25 cellular contexts compared by ENCODE assay signal in genomic region chr22:31127181-31127772, GRCh38. TPM values are rescaled to one million over a fixed set of nuclear protein-coding genes. Genes with fewer than 3 reads are reported as not detected.
DNase-seq lines count a peak whose midpoint lies in the region; ATAC-seq, FAIRE-seq and TF ChIP-seq lines count a peak whose summit lies in the region.
"Had no signal": no experiment of that assay in that cellular context is flagged by ENCODE, and none has a peak within 500 bp of the region (broad histone marks: within the 10 kb centered on the region; RNA-seq: fewer than 3 reads in every experiment).

No MANE protein-coding gene starts in this region.

- H3K36me3 Mint-ChIP-seq in activated T-cell treated with anti-CD3 and anti-CD28 coated beads, Interleukin-2, amount 50 U/mL, for 4 hours (ENCODE audit: insufficient read depth) = no peaks in the 10 kb centered on the region
- H3K36me3 Mint-ChIP-seq: activated CD8-positive, alpha-beta memory T cell treated with anti-CD3 and anti-CD28 coated beads, Interleukin-2, amount 10 ng/mL, durations not matched to agents 7 days and 5 days; T-cell had no signal

- peak; percentile 53 for ATAC-seq in GM12878
- ATAC-seq in HG02840 (IDR thresholded peaks at IDR 0.05; ENCODE audit: low FRiP score, unreplicated experiment) = no peak
- ATAC-seq in activated T-cell treated with anti-CD3 and anti-CD28 coated beads, Interleukin-2, amount 50 U/mL, for 4 hours = no peak
- ATAC-seq in GM18909 (IDR thresholded peaks at IDR 0.05; ENCODE audit: poor library complexity, unreplicated experiment) = no peak
- ATAC-seq: activated CD8-positive, alpha-beta memory T cell treated with anti-CD3 and anti-CD28 coated beads, Interleukin-2, amount 10 ng/mL, durations not matched to agents 7 days and 5 days; effector memory CD8-positive, alpha-beta T cell; T-cell had no signal

- H3K27me3 ChIP-seq in HUES6 (ENCODE audit: control insufficient read depth, insufficient read depth, low read length) (no peaks in the 10 kb centered on the region), GM12878 (replicated peaks in 1 of 2; ENCODE audit: control insufficient read depth in 2 of 2, insufficient read depth in 2 of 2, low read length in 1 of 2) (no peaks in the 10 kb centered on the region)
- H3K27me3 ChIP-seq: tibial nerve had no signal

- in situ Hi-C loops in GM12878 (cut with MboI) = no loop called here

- peak overlapping the region; percentile 23; the same call in 1 of the 2 replicates for H2AFZ ChIP-seq in GM12878 (ENCODE audit: control insufficient read depth, low read depth, low read length)

- intact Hi-C loops in GM12878 (cut with micrococcal nuclease; ENCODE audit: unreplicated experiment) = no loop called here

- H3K4me2 ChIP-seq in GM12878 (ENCODE audit: control insufficient read depth, insufficient read depth) = peak overlapping the region; percentile 48; the same call in 1 of the 2 replicates

- DNase-seq in 8988T (peak; percentile 4), GM12878 (ENCODE audit: low read depth, low spot score) (no peak), left kidney (ENCODE audit: low read depth, low spot score) (peak; percentile 31)
- DNase-seq in activated CD4-positive, alpha-beta T cell treated with anti-CD3 and anti-CD28 coated beads for 48 hours = no peak
- DNase-seq in activated T-cell treated with anti-CD3 and anti-CD28 coated beads, Interleukin-2, amount 50 U/mL, for 4 hours = no peak
- DNase-seq: ACHN; activated CD4-positive, CD25-positive, alpha-beta regulatory T cell; activated CD8-positive, alpha-beta memory T cell treated with anti-CD3 and anti-CD28 coated beads, Interleukin-2, amount 10 ng/mL, durations not matched to agents 7 days and 5 days; activated effector memory CD4-positive, alpha-beta T cell treated with anti-CD3 and anti-CD28 coated beads, Interleukin-2, amount 50 U/mL, for 16 hours; amniotic stem cell; effector memory CD8-positive, alpha-beta T cell; EL; HFFc6; hippocampal formation; left ventricle myocardium inferior; NCI-H1105 treated with DMSO at 0.1 percent for 48 hours; T-cell had no signal

- RAD21 ChIA-PET in GM12878 (lab: Charles Lee; ENCODE audit: unreplicated experiment) = interaction anchor here (0.5 kb wide), 1 partner anchor 26 kb away, joined by 3 read pairs; no protein-coding TSS in a partner anchor

- H3K4me3 ChIP-seq in HUES6 (ENCODE audit: low read depth, low read length) (peak overlapping the region; percentile 44; the same call in 1 of the 2 replicates), GM12878 (no peak overlapping the region)
- H3K4me3 ChIP-seq: left ventricle myocardium inferior, skin epidermis, tibial nerve had no signal

- H3K4me1 Mint-ChIP-seq in activated T-cell treated with anti-CD3 and anti-CD28 coated beads, Interleukin-2, amount 50 U/mL, for 4 hours (ENCODE audit: low read depth) = no peaks in the 10 kb centered on the region
- H3K4me1 Mint-ChIP-seq: activated CD8-positive, alpha-beta memory T cell treated with anti-CD3 and anti-CD28 coated beads, Interleukin-2, amount 10 ng/mL, durations not matched to agents 7 days and 5 days; T-cell had no signal

- H3K9me3 ChIP-seq in HUES6 (ENCODE audit: control insufficient read depth, insufficient read depth, low read depth, low read length) (no peaks in the 10 kb centered on the region), GM12878 (replicated peaks; ENCODE audit: control insufficient read depth, insufficient read depth, low read length) (no peaks in the 10 kb centered on the region)
- H3K9me3 ChIP-seq: left ventricle myocardium inferior, tibial nerve had no signal

- FAIRE-seq in GM12878 (lab: Jason Lieb, UNC) = no peak

- H3K36me3 ChIP-seq in HUES6 (ENCODE audit: control insufficient read depth, insufficient read depth, low read length) = no peaks in the 10 kb centered on the region; the same call in 1 of the 2 replicates
- H3K36me3 ChIP-seq in GM12878 (ENCODE audit: control insufficient read depth in 2 of 2, insufficient read depth in 2 of 2, low read length in 1 of 2) = no peaks in the 10 kb centered on the region

- no peak for TF ChIP-seq CTCF in GM12878 (IDR thresholded peaks at IDR 0.05 in 2 of 3, conservative IDR thresholded peaks at IDR 0.05 in 1 of 3; ENCODE audit: control insufficient read depth in 2 of 3, extremely low read depth in 1 of 3, insufficient read depth in 1 of 3, low read depth in 3 of 3, low read length in 3 of 3)

- H3K4me1 ChIP-seq in HUES6 (ENCODE audit: control insufficient read depth, insufficient read depth, low read length) (peaks cover 19% of the 10 kb centered on the region), GM12878 (ENCODE audit: control insufficient read depth, insufficient read depth, low read length) (no peaks in the 10 kb centered on the region)

- H4K20me1 ChIP-seq in GM12878 (ENCODE audit: control insufficient read depth, insufficient read depth) = no peaks in the 10 kb centered on the region

- SMC1A ChIA-PET in GM12878 (lab: Charles Lee; ENCODE audit: uncharacterized antibody, unreplicated experiment) = no interaction called here

- no peaks in the 10 kb centered on the region for H3K79me2 ChIP-seq in GM12878 (ENCODE audit: control insufficient read depth, insufficient read depth, low read length)

- no TSS peak for BruUV-seq in GM12878 (replicated peaks; lab: Mats Ljungman, UMichigan)

- TF ChIP-seq POLR2A in GM12878 (IDR thresholded peaks at IDR 0.05; ENCODE audit: low read depth, low read length) = no peak

- H3K4me3 Mint-ChIP-seq in activated T-cell treated with anti-CD3 and anti-CD28 coated beads, Interleukin-2, amount 50 U/mL, for 4 hours = no peak overlapping the region
- H3K4me3 Mint-ChIP-seq: activated CD8-positive, alpha-beta memory T cell treated with anti-CD3 and anti-CD28 coated beads, Interleukin-2, amount 10 ng/mL, durations not matched to agents 7 days and 5 days; central memory CD8-positive, alpha-beta T cell; effector memory CD8-positive, alpha-beta T cell; HFFc6; T-cell had no signal

- TF ChIP-seq EP300 in GM12878 (IDR thresholded peaks at IDR 0.05; ENCODE audit: borderline replicate concordance in 1 of 2, control insufficient read depth in 1 of 2, low read depth in 2 of 2, low read length in 2 of 2) = no peak

- POLR2A ChIA-PET in GM12878 (lab: Charles Lee) = no interaction called here

- peaks cover 6% of the 10 kb centered on the region for H3K27me3 Mint-ChIP-seq in activated T-cell treated with anti-CD3 and anti-CD28 coated beads, Interleukin-2, amount 50 U/mL, for 4 hours (ENCODE audit: low read depth)
- H3K27me3 Mint-ChIP-seq: activated CD8-positive, alpha-beta memory T cell treated with anti-CD3 and anti-CD28 coated beads, Interleukin-2, amount 10 ng/mL, durations not matched to agents 7 days and 5 days; T-cell had no signal

- no peak overlapping the region for H3K9ac ChIP-seq in HUES6 (ENCODE audit: low read length)
- no peak overlapping the region for H3K9ac ChIP-seq in GM12878 (ENCODE audit: control insufficient read depth, insufficient read depth, low read length)

- CTCF ChIA-PET in GM12878 (lab: Yijun Ruan, JAX) = interaction anchor here (0.6 to 0.7 kb wide), 2 partner anchors 14 to 494 kb away, joined by 3 read pairs; no protein-coding TSS in a partner anchor

- H3K27ac ChIP-seq in HUES6 (ENCODE audit: low read depth, low read length) = no peak overlapping the region
- no peak overlapping the region for H3K27ac ChIP-seq in GM12878 (ENCODE audit: control insufficient read depth, insufficient read depth)
- H3K27ac ChIP-seq: left ventricle myocardium inferior, RWPE1, skin epidermis, tibial nerve had no signal

- no peak for TF ChIP-seq RAD21 in GM12878 (IDR thresholded peaks at IDR 0.05; ENCODE audit: insufficient read depth, low read depth, low read length)

- WGBS in GM12878 (ENCODE audit: insufficient coverage, insufficient replicate concordance, low lambda C conversion rate, missing lambda C conversion rate) = 42% methylated on average over 15 of the region's 19 CpGs

- H3K9me3 Mint-ChIP-seq in activated T-cell treated with anti-CD3 and anti-CD28 coated beads, Interleukin-2, amount 50 U/mL, for 4 hours = no peaks in the 10 kb centered on the region
- H3K9me3 Mint-ChIP-seq: central memory CD8-positive, alpha-beta T cell; effector memory CD8-positive, alpha-beta T cell; HFFc6; T-cell had no signal

RNA-seq across cellular contexts. Expression of gene INPP5J, which starts 4.5 kb away (rescaled TPM):
- not detected in 2 replicates for total RNA-seq in GM12878 (2013; cell fraction: nucleolus; rRNA removed)
- 1.7 TPM in 2 replicates for total RNA-seq in GM12878 (2014; rRNA removed)
- total RNA-seq in GM12878 (2014; rRNA removed; fragmentation: Illumina TruSeq; extraction: Trizol) = 1.2 and 1.3 TPM in 2 replicates
- total RNA-seq in GM12878 (2021) = 1.9 and 2.6 TPM in 2 replicates
- not detected for polyA plus RNA-seq in GM12878 (2011; ENCODE audit: low read depth)
- 0.07 and 0.26 TPM in 2 replicates for polyA plus RNA-seq in GM12878 (2011; rRNA removed)
- polyA plus RNA-seq in GM12878 (2011; cell fraction: cytosol; rRNA removed) = 0.28 and 0.43 TPM in 2 replicates
- 0.23 and 0.42 TPM in 2 replicates for polyA plus RNA-seq in GM12878 (2011; cell fraction: nucleus; rRNA removed)
- 0.30 and 0.55 TPM in 2 replicates for polyA plus RNA-seq in GM12878 (2012)
- polyA plus RNA-seq in GM12878 (2014; fragmentation: Illumina TruSeq; extraction: Trizol) = 0.44 and 1.7 TPM in 2 replicates
- polyA plus RNA-seq in GM12878 (2014; fragmentation: Nextera tagmentation; extraction: Ambion mirVana) = under 1 TPM in 1 of 2 experiments, not detected in 1; 0.18 TPM
- polyA plus RNA-seq in GM12878 (2014; rRNA removed) = 2.2 and 2.8 TPM in 2 replicates
- polyA plus RNA-seq in GM12878 (2016; fragmentation: Nextera tagmentation; extraction: Ambion mirVana) = 1 to 10 TPM; 1.1 to 1.5 TPM
- 0.15 and 0.26 TPM in 2 replicates for polyA minus RNA-seq in GM12878 (2011; rRNA and poly(A)+ RNA removed)
- polyA minus RNA-seq in GM12878 (2011; cell fraction: cytosol; rRNA and poly(A)+ RNA removed) = not detected in 2 replicates
- not detected in 2 replicates for polyA minus RNA-seq in GM12878 (2011; cell fraction: nucleus; rRNA and poly(A)+ RNA removed)
- under 1 TPM in 2 of 3 donors, not detected in 1; 0.16 to 0.21 TPM for total RNA-seq in activated T-cell treated with anti-CD3 and anti-CD28 coated beads, Interleukin-2, amount 50 U/mL, for 4 hours

RNA-seq across cellular contexts. Expression of gene PLA2G3, which starts 13.0 kb away (rescaled TPM):
- not detected in 2 replicates for total RNA-seq in GM12878 (2013; cell fraction: nucleolus; rRNA removed)
- total RNA-seq in GM12878 (2014; rRNA removed) (not detected in 2 replicates), GM12878 (2014; rRNA removed; fragmentation: Illumina TruSeq; extraction: Trizol) (not detected in 2 replicates), GM12878 (2021) (not detected in 2 replicates)
- not detected for polyA plus RNA-seq in GM12878 (2011; ENCODE audit: low read depth)
- polyA plus RNA-seq in GM12878 (2011; rRNA removed) (0.04 TPM in 1 of 2 replicates, not detected in the other), GM12878 (2014; fragmentation: Illumina TruSeq; extraction: Trizol) (not detected in 2 replicates), GM12878 (2014; fragmentation: Nextera tagmentation; extraction: Ambion mirVana) (not detected), GM12878 (2014; rRNA removed) (not detected in 2 replicates), GM12878 (2016; fragmentation: Nextera tagmentation; extraction: Ambion mirVana) (not detected)
- polyA plus RNA-seq in GM12878 (2011; cell fraction: cytosol; rRNA removed) = 0.01 and 0.05 TPM in 2 replicates
- 0.09 TPM in 1 of 2 replicates, not detected in the other for polyA plus RNA-seq in GM12878 (2011; cell fraction: nucleus; rRNA removed)
- not detected in 2 replicates for polyA plus RNA-seq in GM12878 (2012)
- polyA minus RNA-seq in GM12878 (2011; rRNA and poly(A)+ RNA removed) = not detected in 2 replicates
- not detected in 2 replicates for polyA minus RNA-seq in GM12878 (2011; cell fraction: cytosol; rRNA and poly(A)+ RNA removed)
- not detected in 2 replicates for polyA minus RNA-seq in GM12878 (2011; cell fraction: nucleus; rRNA and poly(A)+ RNA removed)
- total RNA-seq in activated T-cell treated with anti-CD3 and anti-CD28 coated beads, Interleukin-2, amount 50 U/mL, for 4 hours = not detected
- total RNA-seq: activated CD8-positive, alpha-beta memory T cell treated with anti-CD3 and anti-CD28 coated beads, Interleukin-2, amount 10 ng/mL, durations not matched to agents 7 days and 5 days; left ventricle myocardium inferior; posterior vena cava; T-cell; tibial nerve had no signal

RNA-seq across cellular contexts. Expression of gene SELENOM, which starts 19.9 kb away (rescaled TPM):
- 1.2 TPM in 2 replicates for total RNA-seq in GM12878 (2013; cell fraction: nucleolus; rRNA removed)
- 2.3 and 3.3 TPM in 2 replicates for total RNA-seq in GM12878 (2014; rRNA removed)
- 1.3 and 1.7 TPM in 2 replicates for total RNA-seq in GM12878 (2014; rRNA removed; fragmentation: Illumina TruSeq; extraction: Trizol)
- 2.2 and 2.8 TPM in 2 replicates for total RNA-seq in GM12878 (2021)
- 3.1 TPM for polyA plus RNA-seq in GM12878 (2011; ENCODE audit: low read depth)
- polyA plus RNA-seq in GM12878 (2011; rRNA removed) = 0.78 and 1.2 TPM in 2 replicates
- 4.0 and 4.2 TPM in 2 replicates for polyA plus RNA-seq in GM12878 (2011; cell fraction: cytosol; rRNA removed)
- polyA plus RNA-seq in GM12878 (2011; cell fraction: nucleus; rRNA removed) = 2.2 and 3.1 TPM in 2 replicates
- polyA plus RNA-seq in GM12878 (2012) = 7.1 and 7.2 TPM in 2 replicates
- polyA plus RNA-seq in GM12878 (2014; fragmentation: Illumina TruSeq; extraction: Trizol) = 0.24 and 0.93 TPM in 2 replicates
- polyA plus RNA-seq in GM12878 (2014; fragmentation: Nextera tagmentation; extraction: Ambion mirVana) = 1 to 10 TPM in 1 of 2 experiments, under 1 TPM in 1; 0.80 to 1.3 TPM
- polyA plus RNA-seq in GM12878 (2014; rRNA removed) = 5.6 and 8.3 TPM in 2 replicates
- polyA plus RNA-seq in GM12878 (2016; fragmentation: Nextera tagmentation; extraction: Ambion mirVana) = 1 to 10 TPM; 3.8 to 5.2 TPM
- 0.88 TPM in 1 of 2 replicates, not detected in the other for polyA minus RNA-seq in GM12878 (2011; rRNA and poly(A)+ RNA removed)
- polyA minus RNA-seq in GM12878 (2011; cell fraction: cytosol; rRNA and poly(A)+ RNA removed) = 1.3 TPM in 1 of 2 replicates, not detected in the other
- polyA minus RNA-seq in GM12878 (2011; cell fraction: nucleus; rRNA and poly(A)+ RNA removed) = 1.3 and 2.3 TPM in 2 replicates
- total RNA-seq in activated T-cell treated with anti-CD3 and anti-CD28 coated beads, Interleukin-2, amount 50 U/mL, for 4 hours = 10 to 100 TPM in 2 of 3 donors, 1 to 10 TPM in 1; 8.1 to 19.2 (median 12.1) TPM

RNA-seq across cellular contexts. Expression of gene RNF185, which starts 32.7 kb away (rescaled TPM):
- total RNA-seq in GM12878 (2013; cell fraction: nucleolus; rRNA removed) = 12.8 and 13.4 TPM in 2 replicates
- total RNA-seq in GM12878 (2014; rRNA removed) (15.6 and 18.7 TPM in 2 replicates), GM12878 (2014; rRNA removed; fragmentation: Illumina TruSeq; extraction: Trizol) (18.6 and 19.1 TPM in 2 replicates), GM12878 (2021) (22.1 and 22.9 TPM in 2 replicates)
- 14.5 TPM for polyA plus RNA-seq in GM12878 (2011; ENCODE audit: low read depth)
- polyA plus RNA-seq in GM12878 (2011; rRNA removed) (32.6 and 34.7 TPM in 2 replicates), GM12878 (2014; fragmentation: Illumina TruSeq; extraction: Trizol) (29.0 and 31.2 TPM in 2 replicates), GM12878 (2014; fragmentation: Nextera tagmentation; extraction: Ambion mirVana) (10 to 100 TPM in 1 of 2 experiments, 1 to 10 TPM in 1; 7.7 to 10.8 TPM), GM12878 (2014; rRNA removed) (20.2 and 23.1 TPM in 2 replicates), GM12878 (2016; fragmentation: Nextera tagmentation; extraction: Ambion mirVana) (10 to 100 TPM; 26.8 to 28.9 TPM)
- 30.9 and 31.9 TPM in 2 replicates for polyA plus RNA-seq in GM12878 (2011; cell fraction: cytosol; rRNA removed)
- polyA plus RNA-seq in GM12878 (2011; cell fraction: nucleus; rRNA removed) = 17.2 and 19.3 TPM in 2 replicates
- 16.8 and 17.2 TPM in 2 replicates for polyA plus RNA-seq in GM12878 (2012)
- polyA minus RNA-seq in GM12878 (2011; rRNA and poly(A)+ RNA removed) = 17.8 and 22.2 TPM in 2 replicates
- polyA minus RNA-seq in GM12878 (2011; cell fraction: cytosol; rRNA and poly(A)+ RNA removed) = 7.8 and 8.5 TPM in 2 replicates
- polyA minus RNA-seq in GM12878 (2011; cell fraction: nucleus; rRNA and poly(A)+ RNA removed) = 3.4 and 4.6 TPM in 2 replicates
- 10 to 100 TPM; 25.3 to 34.1 (median 29.9) TPM for total RNA-seq in activated T-cell treated with anti-CD3 and anti-CD28 coated beads, Interleukin-2, amount 50 U/mL, for 4 hours

RNA-seq across cellular contexts. Expression of gene SMTN, which starts 46.2 kb away (rescaled TPM):
- 15.6 and 17.7 TPM in 2 replicates for total RNA-seq in GM12878 (2013; cell fraction: nucleolus; rRNA removed)
- total RNA-seq in GM12878 (2014; rRNA removed) = 7.7 and 10.2 TPM in 2 replicates
- 2.1 and 3.7 TPM in 2 replicates for total RNA-seq in GM12878 (2014; rRNA removed; fragmentation: Illumina TruSeq; extraction: Trizol)
- total RNA-seq in GM12878 (2021) = 19.8 and 21.9 TPM in 2 replicates
- 4.3 TPM for polyA plus RNA-seq in GM12878 (2011; ENCODE audit: low read depth)
- 3.2 and 4.7 TPM in 2 replicates for polyA plus RNA-seq in GM12878 (2011; rRNA removed)
- 7.2 TPM in 2 replicates for polyA plus RNA-seq in GM12878 (2011; cell fraction: cytosol; rRNA removed)
- 35.7 and 50.1 TPM in 2 replicates for polyA plus RNA-seq in GM12878 (2011; cell fraction: nucleus; rRNA removed)
- 8.1 and 9.6 TPM in 2 replicates for polyA plus RNA-seq in GM12878 (2012)
- 1.7 and 3.0 TPM in 2 replicates for polyA plus RNA-seq in GM12878 (2014; fragmentation: Illumina TruSeq; extraction: Trizol)
- 1 to 10 TPM in 1 of 2 experiments, under 1 TPM in 1; 0.92 to 2.6 TPM for polyA plus RNA-seq in GM12878 (2014; fragmentation: Nextera tagmentation; extraction: Ambion mirVana)
- 4.9 and 8.2 TPM in 2 replicates for polyA plus RNA-seq in GM12878 (2014; rRNA removed)
- polyA plus RNA-seq in GM12878 (2016; fragmentation: Nextera tagmentation; extraction: Ambion mirVana) = 10 to 100 TPM; 16.4 to 20.9 TPM
- polyA minus RNA-seq in GM12878 (2011; rRNA and poly(A)+ RNA removed) = 4.6 and 7.0 TPM in 2 replicates
- 3.4 and 6.3 TPM in 2 replicates for polyA minus RNA-seq in GM12878 (2011; cell fraction: cytosol; rRNA and poly(A)+ RNA removed)
- 20.2 and 25.1 TPM in 2 replicates for polyA minus RNA-seq in GM12878 (2011; cell fraction: nucleus; rRNA and poly(A)+ RNA removed)
- total RNA-seq in activated T-cell treated with anti-CD3 and anti-CD28 coated beads, Interleukin-2, amount 50 U/mL, for 4 hours = 10 to 100 TPM in 1 of 3 donors, 1 to 10 TPM in 2; 8.9 to 10.4 (median 9.4) TPM

Comparison
In these comparisons a context has a peak if more than half of its experiments do, and no peak if none do; other contexts are left out.
1. DNase-seq: peak in 8988T (single experiment) and left kidney (single experiment); none in GM12878 (single experiment), activated CD4-positive, alpha-beta T cell treated with anti-CD3 and anti-CD28 coated beads for 48 hours (single experiment) and activated T-cell treated with anti-CD3 and anti-CD28 coated beads, Interleukin-2, amount 50 U/mL, for 4 hours (single experiment).